ENCODE assay signal across 1 cellular context in genomic region chr20:34010405-34010895, GRCh38.
TF ChIP-seq lines count a peak whose summit lies in the region.

No MANE protein-coding gene starts in this region.

TF ChIP-seq in K562, 482 proteins besides CTCF, POLR2A, EP300 and RAD21:
- 0 out of 2 replicates have a peak, but pooled peaks have one; percentile 9 for TF ChIP-seq NFIC (IDR thresholded peaks at IDR 0.05)
- TF ChIP-seq, protein P1, sequence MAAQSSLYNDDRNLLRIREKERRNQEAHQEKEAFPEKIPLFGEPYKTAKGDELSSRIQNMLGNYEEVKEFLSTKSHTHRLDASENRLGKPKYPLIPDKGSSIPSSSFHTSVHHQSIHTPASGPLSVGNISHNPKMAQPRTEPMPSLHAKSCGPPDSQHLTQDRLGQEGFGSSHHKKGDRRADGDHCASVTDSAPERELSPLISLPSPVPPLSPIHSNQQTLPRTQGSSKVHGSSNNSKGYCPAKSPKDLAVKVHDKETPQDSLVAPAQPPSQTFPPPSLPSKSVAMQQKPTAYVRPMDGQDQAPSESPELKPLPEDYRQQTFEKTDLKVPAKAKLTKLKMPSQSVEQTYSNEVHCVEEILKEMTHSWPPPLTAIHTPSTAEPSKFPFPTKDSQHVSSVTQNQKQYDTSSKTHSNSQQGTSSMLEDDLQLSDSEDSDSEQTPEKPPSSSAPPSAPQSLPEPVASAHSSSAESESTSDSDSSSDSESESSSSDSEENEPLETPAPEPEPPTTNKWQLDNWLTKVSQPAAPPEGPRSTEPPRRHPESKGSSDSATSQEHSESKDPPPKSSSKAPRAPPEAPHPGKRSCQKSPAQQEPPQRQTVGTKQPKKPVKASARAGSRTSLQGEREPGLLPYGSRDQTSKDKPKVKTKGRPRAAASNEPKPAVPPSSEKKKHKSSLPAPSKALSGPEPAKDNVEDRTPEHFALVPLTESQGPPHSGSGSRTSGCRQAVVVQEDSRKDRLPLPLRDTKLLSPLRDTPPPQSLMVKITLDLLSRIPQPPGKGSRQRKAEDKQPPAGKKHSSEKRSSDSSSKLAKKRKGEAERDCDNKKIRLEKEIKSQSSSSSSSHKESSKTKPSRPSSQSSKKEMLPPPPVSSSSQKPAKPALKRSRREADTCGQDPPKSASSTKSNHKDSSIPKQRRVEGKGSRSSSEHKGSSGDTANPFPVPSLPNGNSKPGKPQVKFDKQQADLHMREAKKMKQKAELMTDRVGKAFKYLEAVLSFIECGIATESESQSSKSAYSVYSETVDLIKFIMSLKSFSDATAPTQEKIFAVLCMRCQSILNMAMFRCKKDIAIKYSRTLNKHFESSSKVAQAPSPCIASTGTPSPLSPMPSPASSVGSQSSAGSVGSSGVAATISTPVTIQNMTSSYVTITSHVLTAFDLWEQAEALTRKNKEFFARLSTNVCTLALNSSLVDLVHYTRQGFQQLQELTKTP (IDR thresholded peaks at IDR 0.05; ENCODE audit: low read depth in 1 of 2, partially characterized antibody in 2 of 2) = peak in 1 of 2 experiments; percentile 81
- TF ChIP-seq HMG20B (CRISPR knock-in tag; IDR thresholded peaks at IDR 0.05) = no peak
- peak; percentile 42 for TF ChIP-seq RFX1 (IDR thresholded peaks at IDR 0.05)
- TF ChIP-seq TARDBP (IDR thresholded peaks at IDR 0.05) = no peak
